Comparison of ENCODE assay signal across 8 cellular contexts in genomic region chrX:48917139-48917980, GRCh38. TPM values are rescaled to one million over a fixed set of nuclear protein-coding genes. Genes with fewer than 3 reads are reported as not detected.
A peak's percentile ranks its signal among the peaks of the same experiment; 100 is the strongest.
DNase-seq lines count a peak whose midpoint lies in the region; ATAC-seq, FAIRE-seq and TF ChIP-seq lines count a peak whose summit lies in the region.

No MANE protein-coding gene starts in this region.

- H3K9me3 Mint-ChIP-seq in activated B cell treated with CpG ODN at 0.5 μM for 24 hours, result no peaks in the 10 kb centered on the region

- peaks cover 70% of the 10 kb centered on the region for H3K36me3 Mint-ChIP-seq in activated B cell treated with CpG ODN at 0.5 μM for 24 hours (ENCODE audit: low read depth)

- peak; percentile 100 for FAIRE-seq in GM12891 (lab: Jason Lieb, UNC)

- peak overlapping the region; percentile 55 to 91 (median 67) for H3K4me3 ChIP-seq in spleen

- CTCF ChIA-PET in activated B cell treated with CpG ODN at 0.5 μM for 24 hours (lab: Charles Lee), result interaction anchor here (0.8 to 1.6 kb wide), 3 partner anchors 20 to 32 kb away, joined by 3 to 6 read pairs (median 3); no protein-coding TSS in a partner anchor

- peak overlapping the region; percentile 97 for H3K4me3 Mint-ChIP-seq in activated B cell treated with CpG ODN at 0.5 μM for 24 hours

- H3K27me3 ChIP-seq in spleen (replicated peaks in 1 of 7), result no peaks in the 10 kb centered on the region

- peak overlapping the region; percentile 95 for H3K27ac Mint-ChIP-seq in activated B cell treated with CpG ODN at 0.5 μM for 24 hours

- ATAC-seq in HG03159 (IDR thresholded peaks at IDR 0.05; ENCODE audit: unreplicated experiment) (peak; percentile 43), activated B cell treated with CpG ODN at 0.5 μM for 24 hours (ENCODE audit: low read depth) (peak; percentile 46), HG02642 (IDR thresholded peaks at IDR 0.05; ENCODE audit: poor library complexity, unreplicated experiment) (no peak)

- DNase-seq in GM12891 (ENCODE audit: insufficient read length, low spot score), result peak; percentile 51
- DNase-seq in NCI-H226, result peak; percentile 55
- peak; percentile 71 for DNase-seq in activated B cell treated with CpG ODN at 0.5 μM for 24 hours
- DNase-seq in caudate nucleus (lab: John Stamatoyannopoulos, UW), result peak in 58 of 61 donors; percentile 13 to 90 (median 72)
- DNase-seq in inferior parietal cortex (ENCODE audit: extremely low spot score), result peak; percentile 89
- DNase-seq in spleen, result peak; percentile 95

- peaks cover 54% of the 10 kb centered on the region for H3K4me1 Mint-ChIP-seq in activated B cell treated with CpG ODN at 0.5 μM for 24 hours

- peaks cover 0 to 50% (median 20%) of the 10 kb centered on the region in 6 donors for H3K36me3 ChIP-seq in spleen

- no peaks in the 10 kb centered on the region for H3K9me3 ChIP-seq in spleen

- intact Hi-C loops in activated B cell treated with CpG ODN at 0.5 μM for 24 hours (cut with micrococcal nuclease) (loop anchor here (1.0 to 10.0 kb wide), 7 partner anchors 27 to 1083 kb away; partner anchors contain the start of genes GRIPAP1, TFE3 and ZNF81), spleen (cut with DNase I; ENCODE audit: low total_unique reads) (no loop called here)

- TF ChIP-seq POLR2A in GM12891 (IDR thresholded peaks at IDR 0.05; ENCODE audit: low read depth, low read length) (no peak; the same call in 1 of the 2 replicates), spleen (IDR thresholded peaks at IDR 0.05) (no peak)

- POLR2A ChIA-PET in activated B cell treated with CpG ODN at 0.5 μM for 24 hours (lab: Charles Lee), result interaction anchor here (0.5 to 16.0 kb wide), 8 partner anchors 21 to 1684 kb away, joined by 3 to 718 read pairs (median 6); partner anchors contain the start of gene OTUD5

- peaks cover 0 to 84% (median 43%) of the 10 kb centered on the region in 6 donors for H3K4me1 ChIP-seq in spleen

- TF ChIP-seq CTCF in activated B cell treated with CpG ODN at 0.5 μM for 24 hours (IDR thresholded peaks at IDR 0.05), result peak; percentile 22
- peak; percentile 97 to 99 (median 98) for TF ChIP-seq CTCF in spleen (IDR thresholded peaks at IDR 0.05 in 8 of 11, conservative IDR thresholded peaks at IDR 0.05 in 3 of 11)

- no peaks in the 10 kb centered on the region for H3K27me3 Mint-ChIP-seq in activated B cell treated with CpG ODN at 0.5 μM for 24 hours

- peak overlapping the region; percentile 33 for H3K27ac ChIP-seq in caudate nucleus (ENCODE audit: low read depth, low read length)
- H3K27ac ChIP-seq in spleen, result peak overlapping the region; percentile 42 to 95 (median 90)

- 12 to 41% (median 19%) methylated on average over 10 to 26 of the region's 26 CpGs for WGBS in spleen, 5 donors

TF ChIP-seq in GM12891, 5 proteins besides CTCF, POLR2A, EP300 and RAD21:
- TF ChIP-seq POLR2AphosphoS5 (IDR thresholded peaks at IDR 0.05; ENCODE audit: low read depth, low read length) (no peak), SPI1 (IDR thresholded peaks at IDR 0.05; ENCODE audit: low read depth, low read length) (no peak), POU2F2 (IDR thresholded peaks at IDR 0.05; ENCODE audit: low read depth, low read length) (no peak), PAX5 (IDR thresholded peaks at IDR 0.05; ENCODE audit: insufficient read depth, low read length, severe bottlenecking) (no peak), TAF1 (IDR thresholded peaks at IDR 0.05; ENCODE audit: low read depth, low read length) (no peak)

RNA-seq across cellular contexts. Expression of gene PIM2, which starts 1.5 kb away (rescaled TPM):
- polyA plus RNA-seq in GM12891 (2012; ENCODE audit: low read depth, missing spikeins), result 92.2 TPM
- total RNA-seq in activated B cell treated with CpG ODN at 0.5 μM for 24 hours (321 and 351 TPM in 2 replicates), spleen (100 to 1,000 TPM in 6 of 7 donors, 10 to 100 TPM in 1; 89.1 to 220 (median 159) TPM)
- polyA plus RNA-seq in spleen, result 10 to 100 TPM; 54.2 to 86.6 (median 62.4) TPM

RNA-seq across cellular contexts. Expression of gene SLC35A2, which starts 5.9 kb away (rescaled TPM):
- polyA plus RNA-seq in GM12891 (2012; ENCODE audit: low read depth, missing spikeins), result 13.9 TPM
- 17.3 and 18.4 TPM in 2 replicates for total RNA-seq in activated B cell treated with CpG ODN at 0.5 μM for 24 hours
- 10 to 100 TPM; 15.0 to 20.8 (median 17.4) TPM for total RNA-seq in spleen
- 1 to 10 TPM; 6.2 to 8.7 (median 8.3) TPM for polyA plus RNA-seq in spleen

RNA-seq across cellular contexts. Expression of gene PQBP1, which starts 19.6 kb away (rescaled TPM):
- 77.8 TPM for polyA plus RNA-seq in GM12891 (2012; ENCODE audit: low read depth, missing spikeins)
- total RNA-seq in activated B cell treated with CpG ODN at 0.5 μM for 24 hours (81.6 and 91.5 TPM in 2 replicates), spleen (10 to 100 TPM; 53.5 to 73.6 (median 68.6) TPM)
- polyA plus RNA-seq in spleen, result 10 to 100 TPM; 83.8 to 97.3 (median 92.9) TPM

RNA-seq across cellular contexts. Expression of gene TIMM17B, which starts 19.8 kb away (rescaled TPM):
- polyA plus RNA-seq in GM12891 (2012; ENCODE audit: low read depth, missing spikeins), result 43.6 TPM
- total RNA-seq in activated B cell treated with CpG ODN at 0.5 μM for 24 hours (47.8 and 52.6 TPM in 2 replicates), spleen (10 to 100 TPM; 29.3 to 50.0 (median 38.2) TPM)
- 10 to 100 TPM; 54.9 to 68.8 (median 59.1) TPM for polyA plus RNA-seq in spleen

RNA-seq across cellular contexts. Expression of gene OTUD5, which starts 40.0 kb away (rescaled TPM):
- 51.3 TPM for polyA plus RNA-seq in GM12891 (2012; ENCODE audit: low read depth, missing spikeins)
- 76.0 and 78.1 TPM in 2 replicates for total RNA-seq in activated B cell treated with CpG ODN at 0.5 μM for 24 hours
- total RNA-seq in spleen, result 10 to 100 TPM; 47.2 to 65.8 (median 58.5) TPM
- polyA plus RNA-seq in spleen, result 10 to 100 TPM; 29.6 to 53.2 (median 46.6) TPM
